In the genomic region with DNA sequence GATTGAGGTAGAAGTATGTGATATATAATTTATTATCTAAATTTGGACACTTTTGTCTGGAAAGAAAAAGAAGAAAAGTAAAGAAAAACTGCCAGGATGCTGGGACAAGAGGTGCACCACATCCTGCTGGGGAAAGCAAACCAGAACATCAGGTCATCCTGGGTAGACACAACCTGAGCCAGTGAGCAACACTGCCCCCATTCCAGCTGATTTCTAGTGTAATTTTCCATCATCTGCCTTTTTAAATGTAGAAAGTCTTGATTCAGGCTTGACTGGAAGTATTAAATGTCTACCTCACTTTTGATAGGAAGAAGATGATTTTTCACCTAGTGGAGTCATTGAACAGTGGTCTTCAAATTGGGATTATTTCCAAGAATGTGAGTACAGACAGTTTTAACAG, we compare ENCODE assay signal across 12 cellular contexts.
DNase-seq lines count a peak whose midpoint lies in the region; ATAC-seq, FAIRE-seq and TF ChIP-seq lines count a peak whose summit lies in the region.
"Had no signal": no experiment of that assay in that cellular context is flagged by ENCODE, and none has a peak within 500 bp of the region (broad histone marks: within the 10 kb centered on the region; RNA-seq: fewer than 3 reads in every experiment).

No MANE protein-coding gene starts in this region.

- DNase-seq in AG04450 (ENCODE audit: low read depth, low spot score) (no peak), mammary epithelial cell (peak; percentile 16), HTR-8/SVneo (ENCODE audit: insufficient read length, low spot score) (no peak)
- DNase-seq: esophagus squamous epithelium; GDM1; stimulated activated CD4-positive, alpha-beta T cell treated with anti-CD3 and anti-CD28 coated beads, Interleukin-4, amount 100 ng/mL, for 1 hour had no signal

- peak overlapping the region; percentile 12 to 95 (median 93) for H3K27ac Mint-ChIP-seq in nephron

- H3K4me1 Mint-ChIP-seq in nephron, result peaks cover 12% of the 10 kb centered on the region

- dilution Hi-C loops in mammary epithelial cell (cut with HindIII; ENCODE audit: low sequenced_read_pairs), result no loop called here

- no peaks in the 10 kb centered on the region for H3K36me3 Mint-ChIP-seq in nephron (ENCODE audit: low read depth)

- ATAC-seq in HG03280 (IDR thresholded peaks at IDR 0.05; ENCODE audit: unreplicated experiment) (no peak), GM19035 (IDR thresholded peaks at IDR 0.05; ENCODE audit: unreplicated experiment) (no peak), HG02885 (IDR thresholded peaks at IDR 0.05; ENCODE audit: poor library complexity, unreplicated experiment) (no peak)

- no peak overlapping the region for H3K4me3 Mint-ChIP-seq in nephron

- in situ Hi-C loops in mammary epithelial cell (cut with MboI; ENCODE audit: low sequenced_read_pairs in 2 of 2), result no loop called here

- H3K36me3 ChIP-seq in HUES6 (ENCODE audit: control insufficient read depth, insufficient read depth, low read length) (no peaks in the 10 kb centered on the region), mammary epithelial cell (ENCODE audit: insufficient read depth, low read length) (no peaks in the 10 kb centered on the region)
- H3K36me3 ChIP-seq: esophagus squamous epithelium, neutrophil had no signal

- no TSS peak for BruUV-seq in mammary epithelial cell (replicated peaks; lab: Mats Ljungman, UMichigan)

- H3K27me3 ChIP-seq in AG04450 (ENCODE audit: control insufficient read depth, insufficient read depth, low read length), result no peaks in the 10 kb centered on the region
- no peaks in the 10 kb centered on the region for H3K27me3 ChIP-seq in HUES6 (ENCODE audit: control insufficient read depth, insufficient read depth, low read length)
- H3K27me3 ChIP-seq in mammary epithelial cell (ENCODE audit: insufficient read depth, low read length), result no peaks in the 10 kb centered on the region
- H3K27me3 ChIP-seq: esophagus squamous epithelium, neutrophil had no signal

- no peaks in the 10 kb centered on the region for H3K27me3 Mint-ChIP-seq in nephron (ENCODE audit: low read depth)

- H3K9me3 ChIP-seq in AG04450 (ENCODE audit: control insufficient read depth, insufficient read depth, low read length) (no peaks in the 10 kb centered on the region), HUES6 (ENCODE audit: control insufficient read depth, insufficient read depth, low read depth, low read length) (peaks cover 17% of the 10 kb centered on the region), mammary epithelial cell (replicated peaks; ENCODE audit: insufficient read depth, low read length) (peaks cover 4% of the 10 kb centered on the region)
- H3K9me3 ChIP-seq: esophagus squamous epithelium, neutrophil had no signal

- no peaks in the 10 kb centered on the region for H4K20me1 ChIP-seq in mammary epithelial cell (ENCODE audit: insufficient read depth, low read length)

- CTCF ChIA-PET in AG04450 (lab: Charles Lee), result interaction anchor here (0.6 to 1.3 kb wide), 3 partner anchors 62 to 977 kb away, joined by 3 to 4 read pairs (median 3); no protein-coding TSS in a partner anchor
- CTCF ChIA-PET in mammary epithelial cell (lab: Charles Lee; ENCODE audit: low non-redundant PET), result no interaction called here

- H3K9ac ChIP-seq in HUES6 (ENCODE audit: low read length) (no peak overlapping the region), mammary epithelial cell (ENCODE audit: insufficient read depth, low read length) (no peak overlapping the region)

- no peak overlapping the region for H3K4me3 ChIP-seq in AG04450 (ENCODE audit: low read depth, low read length)
- no peak overlapping the region for H3K4me3 ChIP-seq in HUES6 (ENCODE audit: low read depth, low read length)
- H3K4me3 ChIP-seq in mammary epithelial cell (replicated peaks in 1 of 3; ENCODE audit: insufficient read depth in 1 of 3, low read depth in 2 of 3, low read length in 3 of 3), result no peak overlapping the region
- H3K4me3 ChIP-seq: esophagus squamous epithelium had no signal

- TF ChIP-seq CTCF in AG04450 (IDR thresholded peaks at IDR 0.05; ENCODE audit: low read depth, low read length) (no peak), mammary epithelial cell (conservative IDR thresholded peaks at IDR 0.05 in 1 of 2, IDR thresholded peaks at IDR 0.05 in 1 of 2; ENCODE audit: extremely low read depth in 1 of 2, insufficient read depth in 1 of 2, low read depth in 1 of 2, low read length in 2 of 2) (no peak), nephron (IDR thresholded peaks at IDR 0.05; ENCODE audit: unreplicated experiment in 3 of 3) (no peak)

- POLR2A ChIA-PET in AG04450 (lab: Yijun Ruan, JAX), result interaction anchor here (1.9 kb wide), 1 partner anchor 1165 kb away, joined by 5 read pairs; the partner anchor contains the start of gene CITED2

- H3K27ac ChIP-seq in AG04450 (ENCODE audit: low read depth, low read length) (peak overlapping the region; percentile 62), HUES6 (ENCODE audit: low read depth, low read length) (peak overlapping the region; percentile 88; the same call in 1 of the 2 replicates), mammary epithelial cell (ENCODE audit: insufficient read depth, low read depth, low read length) (no peak overlapping the region)
- H3K27ac ChIP-seq: neutrophil had no signal

- H3K4me1 ChIP-seq in HUES6 (ENCODE audit: control insufficient read depth, insufficient read depth, low read length) (peaks cover 20% of the 10 kb centered on the region), mammary epithelial cell (ENCODE audit: insufficient read depth, low read length) (peaks cover 26% of the 10 kb centered on the region)

- H3K4me2 ChIP-seq in mammary epithelial cell (ENCODE audit: insufficient read depth, low read depth, low read length), result peak overlapping the region; percentile 11

- no peaks in the 10 kb centered on the region for H3K79me2 ChIP-seq in mammary epithelial cell (ENCODE audit: insufficient read depth, low read length)

- no peak for FAIRE-seq in HTR-8/SVneo (lab: Jason Lieb, UNC)

- peaks cover 19% of the 10 kb centered on the region for H3K9me3 Mint-ChIP-seq in nephron

- intact Hi-C loops in mammary epithelial cell (cut with micrococcal nuclease), result no loop called here

- H2AFZ ChIP-seq in mammary epithelial cell (ENCODE audit: low read depth, low read length), result peak overlapping the region; percentile 75
